In the genomic region with DNA sequence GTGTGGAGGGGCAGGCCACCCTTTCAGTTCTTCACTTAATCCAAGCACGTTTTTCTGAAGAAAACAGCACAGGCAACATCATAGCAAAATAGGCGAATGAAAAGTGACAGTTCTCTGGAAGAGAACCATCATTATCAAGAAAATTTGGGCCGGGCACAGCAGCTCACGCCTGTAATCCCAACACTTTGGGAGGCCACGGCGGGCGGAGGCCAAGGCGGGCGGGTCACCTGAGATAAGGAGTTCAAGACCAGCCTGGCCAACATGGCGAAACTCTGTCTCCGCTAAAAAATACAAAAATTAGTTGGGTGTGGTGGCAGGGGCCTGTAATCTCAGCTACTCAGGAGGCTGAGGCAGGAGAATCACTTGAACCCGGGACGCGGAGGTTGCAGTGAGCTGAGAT, we compare ENCODE assay signal across 18 cellular contexts. TPM values are rescaled to one million over a fixed set of nuclear protein-coding genes. Genes with fewer than 3 reads are reported as not detected.
"Had no signal": no experiment of that assay in that cellular context is flagged by ENCODE, and none has a peak within 500 bp of the region (broad histone marks: within the 10 kb centered on the region; RNA-seq: fewer than 3 reads in every experiment).

No MANE protein-coding gene starts in this region.

RNA-seq across cellular contexts. Expression of a gene that starts 28.7 kb away (rescaled TPM):
- total RNA-seq: naive thymus-derived CD4-positive, alpha-beta T cell; natural killer cell; neural crest cell; occipital lobe; osteoblast; prostate gland; pulmonary artery endothelial cell; right atrium auricular region; sciatic nerve; smooth muscle cell; spleen; suprapubic skin; transverse colon; upper lobe of right lung; urinary bladder had no signal

RNA-seq across cellular contexts. Expression of a gene that starts 57.6 kb away (rescaled TPM):
- total RNA-seq: naive thymus-derived CD4-positive, alpha-beta T cell; natural killer cell; neural crest cell; occipital lobe; osteoblast; ovary; prostate gland; pulmonary artery endothelial cell; right atrium auricular region; sciatic nerve; smooth muscle cell; spleen; testis; transverse colon; upper lobe of right lung; urinary bladder; uterus had no signal
